ENCODE assay signal across 10 cellular contexts in genomic region chr6:82396964-82397761, GRCh38. TPM values are rescaled to one million over a fixed set of nuclear protein-coding genes. Genes with fewer than 3 reads are reported as not detected.
A peak's percentile ranks its signal among the peaks of the same experiment; 100 is the strongest.
DNase-seq lines count a peak whose midpoint lies in the region; ATAC-seq, FAIRE-seq and TF ChIP-seq lines count a peak whose summit lies in the region.
"Had no signal": no experiment of that assay in that cellular context is flagged by ENCODE, and none has a peak within 500 bp of the region (broad histone marks: within the 10 kb centered on the region; RNA-seq: fewer than 3 reads in every experiment).

No MANE protein-coding gene starts in this region.

- no peak for ATAC-seq in left lobe of liver

- TF ChIP-seq EP300 in esophagus muscularis mucosa (IDR thresholded peaks at IDR 0.05): no peak

- FAIRE-seq in urothelium cell line (lab: Jason Lieb, UNC): no peak

- H3K27me3 ChIP-seq in esophagus muscularis mucosa: no peaks in the 10 kb centered on the region
- H3K27me3 ChIP-seq: suprapubic skin had no signal

- intact Hi-C loops in esophagus muscularis mucosa (cut with DNase I): no loop called here

- no peak for TF ChIP-seq CTCF in esophagus muscularis mucosa (IDR thresholded peaks at IDR 0.05)

- peak; percentile 10 for DNase-seq in NCI-H2196 (lab: John Stamatoyannopoulos, UW; ENCODE audit: unreplicated experiment)
- DNase-seq in NCI-H2196 treated with DMSO at 0.1 percent for 48 hours (lab: John Stamatoyannopoulos, UW; ENCODE audit: unreplicated experiment): no peak
- peak; percentile 71 for DNase-seq in RKO (ENCODE audit: low spot score)
- no peak for DNase-seq in esophagus muscularis mucosa (ENCODE audit: extremely low spot score)
- peak; percentile 72 for DNase-seq in urothelium cell line (ENCODE audit: low spot score)
- DNase-seq in stimulated activated naive CD4-positive, alpha-beta T cell treated with Interleukin-2 at 50 U/mL for 16 hours (lab: John Stamatoyannopoulos, UW): no peak
- DNase-seq in left lobe of liver (ENCODE audit: low spot score): no peak
- no peak for DNase-seq in SHP77 (lab: John Stamatoyannopoulos, UW)
- DNase-seq: ACHN had no signal

- peak overlapping the region in 3 of 4 donors; percentile 24 to 53 (median 49) for H3K27ac ChIP-seq in esophagus muscularis mucosa (replicated peaks in 1 of 4)
- H3K27ac ChIP-seq: suprapubic skin had no signal

- no peak for TF ChIP-seq POLR2A in esophagus muscularis mucosa (IDR thresholded peaks at IDR 0.05; ENCODE audit: low read depth)

- H3K9me3 ChIP-seq in esophagus muscularis mucosa: no peaks in the 10 kb centered on the region
- H3K9me3 ChIP-seq: suprapubic skin had no signal

- WGBS in esophagus muscularis mucosa: 83% methylated on average over 1 of the region's 1 CpG

- no peak overlapping the region for H3K4me3 ChIP-seq in esophagus muscularis mucosa
- H3K4me3 ChIP-seq: suprapubic skin had no signal

- H3K36me3 ChIP-seq in esophagus muscularis mucosa: no peaks in the 10 kb centered on the region
- H3K36me3 ChIP-seq: suprapubic skin had no signal

- H3K4me1 ChIP-seq in esophagus muscularis mucosa: peaks cover 0 to 28% (median 22%) of the 10 kb centered on the region in 4 donors
- H3K4me1 ChIP-seq: suprapubic skin had no signal

RNA-seq across cellular contexts. Expression of gene TPBG, which starts 33.5 kb away (rescaled TPM):
- total RNA-seq in esophagus muscularis mucosa: 100 to 1,000 TPM; 111 to 181 (median 118) TPM
- 1.0 TPM for total RNA-seq in left lobe of liver

Comparison
In these comparisons a context has a peak if more than half of its experiments do, and no peak if none do; other contexts are left out.
1. DNase-seq: peak in NCI-H2196 (single experiment), RKO (single experiment) and urothelium cell line (single experiment); none in NCI-H2196 treated with DMSO at 0.1 percent for 48 hours (single experiment), esophagus muscularis mucosa (single experiment), stimulated activated naive CD4-positive, alpha-beta T cell treated with Interleukin-2 at 50 U/mL for 16 hours (single experiment), left lobe of liver (single experiment) and SHP77 (0 of 2).
2. RNA of gene TPBG, which starts 33.5 kb away (total RNA-seq): 111 to 181 TPM in esophagus muscularis mucosa; 1.0 TPM in left lobe of liver (single experiment); every median in the first group is over 10 times any median in the second.